In genomic region chr12:90199008-90199407, GRCh38 we compare ENCODE assay signal across 23 cellular contexts.
A peak's percentile ranks its signal among the peaks of the same experiment; 100 is the strongest.
DNase-seq lines count a peak whose midpoint lies in the region; ATAC-seq and TF ChIP-seq lines count a peak whose summit lies in the region.
"Had no signal": no experiment of that assay in that cellular context is flagged by ENCODE, and none has a peak within 500 bp of the region (broad histone marks: within the 10 kb centered on the region; RNA-seq: fewer than 3 reads in every experiment).

No MANE protein-coding gene starts in this region.

- TF ChIP-seq CTCF in CD4-positive, alpha-beta T cell (IDR thresholded peaks at IDR 0.05) = no peak
- no peak for TF ChIP-seq CTCF in cardiac fibroblast (IDR thresholded peaks at IDR 0.05; ENCODE audit: low read depth, low read length)
- no peak for TF ChIP-seq CTCF in brain microvascular endothelial cell (IDR thresholded peaks at IDR 0.05; ENCODE audit: low read depth, low read length, missing control alignments)
- TF ChIP-seq CTCF in esophagus squamous epithelium (IDR thresholded peaks at IDR 0.05) = no peak

- WGBS in esophagus squamous epithelium, 2 donors = 0 to 5% methylated on average over 1 of the region's 1 CpG

- CTCF ChIA-PET in CD4-positive, alpha-beta T cell (lab: Charles Lee) = no interaction called here

- peaks cover 19% of the 10 kb centered on the region for H3K4me1 Mint-ChIP-seq in CD4-positive, alpha-beta T cell (ENCODE audit: low read depth)

- H3K9me3 ChIP-seq in CD4-positive, alpha-beta T cell (ENCODE audit: control insufficient read depth, low read length) = no peaks in the 10 kb centered on the region
- no peaks in the 10 kb centered on the region for H3K9me3 ChIP-seq in esophagus squamous epithelium
- H3K9me3 ChIP-seq: ascending aorta, left ventricle myocardium inferior, thyroid gland had no signal

- H3K27me3 ChIP-seq in CD4-positive, alpha-beta T cell (ENCODE audit: control insufficient read depth, insufficient read depth, low read length) = no peaks in the 10 kb centered on the region
- no peaks in the 10 kb centered on the region for H3K27me3 ChIP-seq in brain microvascular endothelial cell (replicated peaks)
- no peaks in the 10 kb centered on the region for H3K27me3 ChIP-seq in esophagus squamous epithelium
- H3K27me3 ChIP-seq: ascending aorta, thyroid gland had no signal

- H3K27ac Mint-ChIP-seq in CD4-positive, alpha-beta T cell = peak overlapping the region; percentile 38

- TF ChIP-seq POLR2A in esophagus squamous epithelium (IDR thresholded peaks at IDR 0.05) = no peak

- intact Hi-C loops in CD4-positive, alpha-beta T cell (cut with DNase I, micrococcal nuclease) = no loop called here
- intact Hi-C loops in esophagus squamous epithelium (cut with DNase I) = no loop called here

- H3K36me3 ChIP-seq in brain microvascular endothelial cell (replicated peaks) = no peaks in the 10 kb centered on the region
- no peaks in the 10 kb centered on the region for H3K36me3 ChIP-seq in esophagus squamous epithelium
- H3K36me3 ChIP-seq: ascending aorta, left ventricle myocardium inferior, thyroid gland had no signal

- no peaks in the 10 kb centered on the region for H3K36me3 Mint-ChIP-seq in CD4-positive, alpha-beta T cell (ENCODE audit: low read depth)

- H3K4me3 Mint-ChIP-seq in CD4-positive, alpha-beta T cell = no peak overlapping the region
- H3K4me3 Mint-ChIP-seq: activated T-cell treated with anti-CD3 and anti-CD28 coated beads, Interleukin-2, amount 50 U/mL, for 4 hours had no signal

- in situ Hi-C loops in brain microvascular endothelial cell (cut with HindIII; ENCODE audit: low pct_ligation_motif_present, low sequenced_read_pairs) = no loop called here

- no peaks in the 10 kb centered on the region for H3K4me1 ChIP-seq in esophagus squamous epithelium
- H3K4me1 ChIP-seq: ascending aorta, thyroid gland had no signal

- DNase-seq in CD4-positive, alpha-beta T cell = no peak
- peak; percentile 3 for DNase-seq in M059J (ENCODE audit: low read depth)
- DNase-seq in cardiac fibroblast (ENCODE audit: low read depth in 2 of 2) = peak; percentile 57 to 60
- peak; percentile 3 for DNase-seq in kidney tubule cell (ENCODE audit: low spot score)
- DNase-seq in brain microvascular endothelial cell = no peak
- DNase-seq in stimulated activated CD4-positive, alpha-beta T cell treated with anti-CD3 and anti-CD28 coated beads, Interleukin-4, amount 100 ng/mL, for 24 hours = no peak
- DNase-seq in esophagus squamous epithelium (lab: John Stamatoyannopoulos, UW) = no peak
- DNase-seq: activated naive CD4-positive, alpha-beta T cell treated with anti-CD3 and anti-CD28 coated beads, Interleukin-2, amount 50 U/mL, for 16 hours; activated T-cell treated with anti-CD3 and anti-CD28 coated beads, Interleukin-2, amount 50 U/mL, for 4 hours; Karpas-422; left ventricle myocardium inferior; NCI-H1436; NCI-H82; occipital lobe; right cardiac atrium; stimulated activated naive CD4-positive, alpha-beta T cell; T1000; thyroid gland had no signal

- POLR2A ChIA-PET in CD4-positive, alpha-beta T cell (lab: Charles Lee) = no interaction called here

- no peaks in the 10 kb centered on the region for H3K9me3 Mint-ChIP-seq in CD4-positive, alpha-beta T cell
- H3K9me3 Mint-ChIP-seq: activated T-cell treated with anti-CD3 and anti-CD28 coated beads, Interleukin-2, amount 50 U/mL, for 4 hours had no signal

- no peak overlapping the region for H3K27ac ChIP-seq in CD4-positive, alpha-beta T cell (ENCODE audit: low read depth, low read length)
- H3K27ac ChIP-seq in brain microvascular endothelial cell (no peak overlapping the region), esophagus squamous epithelium (no peak overlapping the region)
- H3K27ac ChIP-seq: ascending aorta, epithelial cell of prostate, left ventricle myocardium inferior, thyroid gland had no signal

- H3K4me3 ChIP-seq in cardiac fibroblast (replicated peaks in 1 of 2; ENCODE audit: low read depth in 2 of 2, low read length in 2 of 2) (no peak overlapping the region), brain microvascular endothelial cell (ENCODE audit: low read depth, low read length) (no peak overlapping the region), esophagus squamous epithelium (no peak overlapping the region)
- H3K4me3 ChIP-seq: ascending aorta, left ventricle myocardium inferior, thyroid gland had no signal

- no peaks in the 10 kb centered on the region for H3K27me3 Mint-ChIP-seq in CD4-positive, alpha-beta T cell

- peak; percentile 61 for ATAC-seq in CD4-positive, alpha-beta T cell (ENCODE audit: poor library complexity)
- ATAC-seq in GM21515 (IDR thresholded peaks at IDR 0.05; ENCODE audit: unreplicated experiment) = no peak
- ATAC-seq: activated CD4-positive, CD25-positive, alpha-beta regulatory T cell treated with anti-CD3 and anti-CD28 coated beads, Interleukin-2, amount 50 U/mL, for 24 hours; activated T-cell treated with anti-CD3 and anti-CD28 coated beads, Interleukin-2, amount 50 U/mL, for 4 hours; SK-N-SH treated with all-trans-retinoic acid at 6 μM for 48 hours had no signal

Comparison
In these comparisons a context has a peak if more than half of its experiments do, and no peak if none do; other contexts are left out.
1. DNase-seq: peak in M059J (single experiment), cardiac fibroblast (2 of 2) and kidney tubule cell (single experiment); none in CD4-positive, alpha-beta T cell (0 of 10), brain microvascular endothelial cell (single experiment), stimulated activated CD4-positive, alpha-beta T cell treated with anti-CD3 and anti-CD28 coated beads, Interleukin-4, amount 100 ng/mL, for 24 hours (single experiment) and esophagus squamous epithelium (single experiment).